ENCODE assay signal across 14 cellular contexts in genomic region chr17:11493947-11494346, GRCh38.
DNase-seq lines count a peak whose midpoint lies in the region; ATAC-seq and TF ChIP-seq lines count a peak whose summit lies in the region.
"Had no signal": no experiment of that assay in that cellular context is flagged by ENCODE, and none has a peak within 500 bp of the region (broad histone marks: within the 10 kb centered on the region; RNA-seq: fewer than 3 reads in every experiment).

No MANE protein-coding gene starts in this region.

- no TSS peak for BruUV-seq in A673 (replicated peaks; lab: Mats Ljungman, UMichigan)

- H3K27ac Mint-ChIP-seq in HFFc6 = no peak overlapping the region

- H3K27me3 ChIP-seq in A673 (replicated peaks; ENCODE audit: insufficient read depth, low read depth, low read length, poor library complexity) = no peaks in the 10 kb centered on the region
- peaks cover 15% of the 10 kb centered on the region; the same call in 1 of the 2 replicates for H3K27me3 ChIP-seq in H7 (ENCODE audit: control insufficient read depth, insufficient read depth, low read length)
- H3K27me3 ChIP-seq in vagina = no peaks in the 10 kb centered on the region

- peaks cover 1% of the 10 kb centered on the region for H3K27me3 Mint-ChIP-seq in HFFc6 (ENCODE audit: insufficient read depth)

- H3K4me1 ChIP-seq in A673 (ENCODE audit: insufficient read depth, low read length, poor library complexity, severe bottlenecking) (peaks cover 60% of the 10 kb centered on the region), vagina (no peaks in the 10 kb centered on the region)

- H3K4me1 Mint-ChIP-seq in HFFc6 (ENCODE audit: low read depth) = no peaks in the 10 kb centered on the region

- no peak overlapping the region for H3K4me3 ChIP-seq in A673 (ENCODE audit: low read depth, low read length, poor library complexity, severe bottlenecking)
- H3K4me3 ChIP-seq in H7 (ENCODE audit: insufficient read depth, low read depth, low read length) = no peak overlapping the region
- no peak overlapping the region for H3K4me3 ChIP-seq in coronary artery
- H3K4me3 ChIP-seq in vagina = no peak overlapping the region

- H3K27ac ChIP-seq in A673 (ENCODE audit: low read depth, low read length, poor library complexity, severe bottlenecking) = peak overlapping the region; percentile 65
- H3K27ac ChIP-seq in coronary artery = no peak overlapping the region
- H3K27ac ChIP-seq in vagina = no peak overlapping the region
- H3K27ac ChIP-seq: RWPE1 had no signal

- POLR2A ChIA-PET in A673 (lab: Charles Lee; ENCODE audit: low non-redundant PET) = interaction anchor here (0.6 kb wide), 1 partner anchor 292 kb away, joined by 4 read pairs; no protein-coding TSS in a partner anchor

- intact Hi-C loops in A673 (cut with micrococcal nuclease; ENCODE audit: unreplicated experiment) (loop anchor here (2.0 to 5.0 kb wide), 3 partner anchors 21 to 252 kb away; partner anchors contain the start of gene SHISA6), vagina (cut with DNase I) (no loop called here)

- no peak for ATAC-seq in GM19467 (IDR thresholded peaks at IDR 0.05; ENCODE audit: unreplicated experiment)
- ATAC-seq: PC-3 had no signal

- DNase-seq in A673 (ENCODE audit: low spot score) (peak; percentile 91), H7 (peak; percentile 78), coronary artery (ENCODE audit: low spot score) (peak; percentile 29), islet precursor cell (peak; percentile 41), vagina (ENCODE audit: extremely low spot score in 2 of 2) (no peak), HFFc6 (no peak)
- DNase-seq: COR-L47, NCI-H1048, NCI-H1436 treated with DMSO at 0.1 percent for 48 hours, NCI-H2081 treated with DMSO at 0.1 percent for 48 hours, NCI-H2227 treated with DMSO at 0.1 percent for 48 hours, PC-3 had no signal

- TF ChIP-seq POLR2A in vagina (IDR thresholded peaks at IDR 0.05) = no peak

- CTCF ChIA-PET in A673 (lab: Charles Lee) = no interaction called here

- H3K9me3 Mint-ChIP-seq in HFFc6 = peaks cover 74% of the 10 kb centered on the region

- H3K4me3 Mint-ChIP-seq in HFFc6 = no peak overlapping the region

- peaks cover 15% of the 10 kb centered on the region for H3K36me3 Mint-ChIP-seq in HFFc6 (ENCODE audit: low read depth)

- TF ChIP-seq CTCF in A673 (conservative IDR thresholded peaks at IDR 0.05; ENCODE audit: low read depth, low read length) (no peak), coronary artery (IDR thresholded peaks at IDR 0.05) (no peak), vagina (IDR thresholded peaks at IDR 0.05) (no peak), HFFc6 (IDR thresholded peaks at IDR 0.05) (no peak)

- no peaks in the 10 kb centered on the region for H3K36me3 ChIP-seq in A673 (ENCODE audit: insufficient read depth, low read length, poor library complexity, severe bottlenecking)
- no peaks in the 10 kb centered on the region for H3K36me3 ChIP-seq in H7 (replicated peaks; ENCODE audit: control insufficient read depth, insufficient read depth, low read length)
- no peaks in the 10 kb centered on the region for H3K36me3 ChIP-seq in vagina

- H3K9me3 ChIP-seq in A673 (ENCODE audit: low read depth, low read length, poor library complexity, severe bottlenecking) (no peaks in the 10 kb centered on the region), vagina (no peaks in the 10 kb centered on the region)

Comparison
In these comparisons a context has a peak if more than half of its experiments do, and no peak if none do; other contexts are left out.
1. DNase-seq: peak in A673 (single experiment), H7 (single experiment), coronary artery (single experiment) and islet precursor cell (single experiment); none in vagina (0 of 2) and HFFc6 (single experiment).